ENCODE assay signal across 1 cellular context in genomic region chr11:70464509-70465361, GRCh38.
TF ChIP-seq lines count a peak whose summit lies in the region.

No MANE protein-coding gene starts in this region.

TF ChIP-seq in H1, 55 proteins besides CTCF, POLR2A, EP300 and RAD21:
- TF ChIP-seq TAF7 (optimal IDR thresholded peaks at IDR 0.05; ENCODE audit: borderline replicate concordance, low read depth, low read length) (no peak), JUND (IDR thresholded peaks at IDR 0.05; ENCODE audit: low read length) (no peak), CHD2 (IDR thresholded peaks at IDR 0.05; ENCODE audit: low read length) (no peak), PHF8 (conservative IDR thresholded peaks at IDR 0.05; ENCODE audit: low read depth, low read length) (no peak), CREB1 (IDR thresholded peaks at IDR 0.05) (no peak)
- TF ChIP-seq, protein P1, sequence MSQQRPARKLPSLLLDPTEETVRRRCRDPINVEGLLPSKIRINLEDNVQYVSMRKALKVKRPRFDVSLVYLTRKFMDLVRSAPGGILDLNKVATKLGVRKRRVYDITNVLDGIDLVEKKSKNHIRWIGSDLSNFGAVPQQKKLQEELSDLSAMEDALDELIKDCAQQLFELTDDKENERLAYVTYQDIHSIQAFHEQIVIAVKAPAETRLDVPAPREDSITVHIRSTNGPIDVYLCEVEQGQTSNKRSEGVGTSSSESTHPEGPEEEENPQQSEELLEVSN (IDR thresholded peaks at IDR 0.05), result no peak
TF ChIP-seq in H1: peak in this region for 0.
